Comparison of ENCODE assay signal across 1 cellular context in the genomic region with DNA sequence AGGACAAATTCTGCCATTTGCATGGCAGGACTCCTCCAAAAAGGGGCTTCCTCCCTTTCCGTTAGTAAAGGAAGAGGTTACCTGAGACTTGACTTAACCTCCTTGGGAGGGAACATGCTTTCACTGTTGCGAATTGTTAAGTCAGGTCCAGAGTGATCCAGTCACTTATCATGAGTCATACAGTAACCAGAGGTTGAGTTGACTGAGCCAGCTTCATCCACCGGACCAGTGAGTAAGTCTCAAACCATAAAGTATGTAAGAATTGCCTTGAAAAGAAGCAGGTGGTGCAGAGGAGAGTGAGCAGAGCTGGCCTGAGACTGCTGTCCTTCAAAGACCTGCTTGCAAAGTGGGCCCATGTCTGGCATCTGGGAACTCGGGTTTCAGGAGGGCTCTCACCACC.
TF ChIP-seq lines count a peak whose summit lies in the region.

No MANE protein-coding gene starts in this region.

TF ChIP-seq in K562, 482 proteins besides CTCF, POLR2A, EP300 and RAD21 (continued from another document):
- TF ChIP-seq, protein P1, sequence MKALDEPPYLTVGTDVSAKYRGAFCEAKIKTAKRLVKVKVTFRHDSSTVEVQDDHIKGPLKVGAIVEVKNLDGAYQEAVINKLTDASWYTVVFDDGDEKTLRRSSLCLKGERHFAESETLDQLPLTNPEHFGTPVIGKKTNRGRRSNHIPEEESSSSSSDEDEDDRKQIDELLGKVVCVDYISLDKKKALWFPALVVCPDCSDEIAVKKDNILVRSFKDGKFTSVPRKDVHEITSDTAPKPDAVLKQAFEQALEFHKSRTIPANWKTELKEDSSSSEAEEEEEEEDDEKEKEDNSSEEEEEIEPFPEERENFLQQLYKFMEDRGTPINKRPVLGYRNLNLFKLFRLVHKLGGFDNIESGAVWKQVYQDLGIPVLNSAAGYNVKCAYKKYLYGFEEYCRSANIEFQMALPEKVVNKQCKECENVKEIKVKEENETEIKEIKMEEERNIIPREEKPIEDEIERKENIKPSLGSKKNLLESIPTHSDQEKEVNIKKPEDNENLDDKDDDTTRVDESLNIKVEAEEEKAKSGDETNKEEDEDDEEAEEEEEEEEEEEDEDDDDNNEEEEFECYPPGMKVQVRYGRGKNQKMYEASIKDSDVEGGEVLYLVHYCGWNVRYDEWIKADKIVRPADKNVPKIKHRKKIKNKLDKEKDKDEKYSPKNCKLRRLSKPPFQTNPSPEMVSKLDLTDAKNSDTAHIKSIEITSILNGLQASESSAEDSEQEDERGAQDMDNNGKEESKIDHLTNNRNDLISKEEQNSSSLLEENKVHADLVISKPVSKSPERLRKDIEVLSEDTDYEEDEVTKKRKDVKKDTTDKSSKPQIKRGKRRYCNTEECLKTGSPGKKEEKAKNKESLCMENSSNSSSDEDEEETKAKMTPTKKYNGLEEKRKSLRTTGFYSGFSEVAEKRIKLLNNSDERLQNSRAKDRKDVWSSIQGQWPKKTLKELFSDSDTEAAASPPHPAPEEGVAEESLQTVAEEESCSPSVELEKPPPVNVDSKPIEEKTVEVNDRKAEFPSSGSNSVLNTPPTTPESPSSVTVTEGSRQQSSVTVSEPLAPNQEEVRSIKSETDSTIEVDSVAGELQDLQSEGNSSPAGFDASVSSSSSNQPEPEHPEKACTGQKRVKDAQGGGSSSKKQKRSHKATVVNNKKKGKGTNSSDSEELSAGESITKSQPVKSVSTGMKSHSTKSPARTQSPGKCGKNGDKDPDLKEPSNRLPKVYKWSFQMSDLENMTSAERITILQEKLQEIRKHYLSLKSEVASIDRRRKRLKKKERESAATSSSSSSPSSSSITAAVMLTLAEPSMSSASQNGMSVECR (CRISPR knock-in tag; IDR thresholded peaks at IDR 0.05), result no peak
- TF ChIP-seq KLF10 (CRISPR knock-in tag; IDR thresholded peaks at IDR 0.05) (no peak), ZNF3 (CRISPR knock-in tag; IDR thresholded peaks at IDR 0.05) (no peak), LCOR (CRISPR knock-in tag; IDR thresholded peaks at IDR 0.05) (no peak), POLR2B (IDR thresholded peaks at IDR 0.05; ENCODE audit: low read depth, partially characterized antibody) (no peak), JUNB (CRISPR knock-in tag; conservative IDR thresholded peaks at IDR 0.05) (0 out of 2 replicates have a peak, but pooled peaks have one; percentile 6), PTRF (tag; IDR thresholded peaks at IDR 0.05) (no peak), ZNF124 (CRISPR knock-in tag; IDR thresholded peaks at IDR 0.05) (no peak), TRIM28 (IDR thresholded peaks at IDR 0.05) (no peak), POU5F1 (IDR thresholded peaks at IDR 0.05; ENCODE audit: borderline replicate concordance, low read depth, low read length, partially characterized antibody) (no peak), PML (IDR thresholded peaks at IDR 0.05; ENCODE audit: low read length) (no peak), BRD4 (IDR thresholded peaks at IDR 0.05) (no peak), FOSL1 (tag; conservative IDR thresholded peaks at IDR 0.05) (peak; percentile 92)
- TF ChIP-seq, protein P2, sequence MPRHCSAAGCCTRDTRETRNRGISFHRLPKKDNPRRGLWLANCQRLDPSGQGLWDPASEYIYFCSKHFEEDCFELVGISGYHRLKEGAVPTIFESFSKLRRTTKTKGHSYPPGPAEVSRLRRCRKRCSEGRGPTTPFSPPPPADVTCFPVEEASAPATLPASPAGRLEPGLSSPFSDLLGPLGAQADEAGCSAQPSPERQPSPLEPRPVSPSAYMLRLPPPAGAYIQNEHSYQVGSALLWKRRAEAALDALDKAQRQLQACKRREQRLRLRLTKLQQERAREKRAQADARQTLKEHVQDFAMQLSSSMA (CRISPR knock-in tag; IDR thresholded peaks at IDR 0.05), result no peak
- TF ChIP-seq, protein P3, sequence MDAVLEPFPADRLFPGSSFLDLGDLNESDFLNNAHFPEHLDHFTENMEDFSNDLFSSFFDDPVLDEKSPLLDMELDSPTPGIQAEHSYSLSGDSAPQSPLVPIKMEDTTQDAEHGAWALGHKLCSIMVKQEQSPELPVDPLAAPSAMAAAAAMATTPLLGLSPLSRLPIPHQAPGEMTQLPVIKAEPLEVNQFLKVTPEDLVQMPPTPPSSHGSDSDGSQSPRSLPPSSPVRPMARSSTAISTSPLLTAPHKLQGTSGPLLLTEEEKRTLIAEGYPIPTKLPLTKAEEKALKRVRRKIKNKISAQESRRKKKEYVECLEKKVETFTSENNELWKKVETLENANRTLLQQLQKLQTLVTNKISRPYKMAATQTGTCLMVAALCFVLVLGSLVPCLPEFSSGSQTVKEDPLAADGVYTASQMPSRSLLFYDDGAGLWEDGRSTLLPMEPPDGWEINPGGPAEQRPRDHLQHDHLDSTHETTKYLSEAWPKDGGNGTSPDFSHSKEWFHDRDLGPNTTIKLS (IDR thresholded peaks at IDR 0.05; ENCODE audit: borderline replicate concordance, low read depth), result no peak
